Comparison of ENCODE assay signal across 25 cellular contexts in the genomic region with DNA sequence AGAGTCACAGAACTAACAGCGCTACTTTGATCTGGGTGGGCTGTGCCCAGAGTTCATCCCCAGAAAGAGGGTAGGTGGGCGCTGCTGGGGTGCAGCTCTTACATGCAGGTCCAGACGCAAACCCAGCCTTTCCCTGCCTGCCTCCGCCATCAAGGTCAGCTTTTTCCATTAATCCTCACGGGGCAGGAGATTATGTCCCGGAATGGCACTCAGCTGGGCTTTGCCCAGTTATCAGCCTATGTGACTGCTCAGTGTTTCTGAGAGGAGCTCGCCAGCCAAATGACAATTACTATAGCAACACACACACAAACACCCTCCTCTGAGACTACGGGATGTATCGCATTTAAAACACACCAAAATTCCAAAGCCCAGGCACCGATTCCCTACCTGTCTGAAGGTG. TPM values are rescaled to one million over a fixed set of nuclear protein-coding genes. Genes with fewer than 3 reads are reported as not detected.
DNase-seq lines count a peak whose midpoint lies in the region; ATAC-seq and TF ChIP-seq lines count a peak whose summit lies in the region.
"Had no signal": no experiment of that assay in that cellular context is flagged by ENCODE, and none has a peak within 500 bp of the region (broad histone marks: within the 10 kb centered on the region; RNA-seq: fewer than 3 reads in every experiment).

No MANE protein-coding gene starts in this region.

- H3K27ac ChIP-seq in WERI-Rb-1 = peak overlapping the region; percentile 28
- peak overlapping the region; percentile 64 to 94 (median 84) for H3K27ac ChIP-seq in heart left ventricle
- peak overlapping the region; percentile 97 for H3K27ac ChIP-seq in right cardiac atrium (ENCODE audit: low read length)
- no peak overlapping the region for H3K27ac ChIP-seq in upper lobe of left lung

- TF ChIP-seq CTCF in WERI-Rb-1 (IDR thresholded peaks at IDR 0.05; ENCODE audit: low read depth, low read length) (no peak), heart left ventricle (IDR thresholded peaks at IDR 0.05) (no peak), retinal pigment epithelial cell (conservative IDR thresholded peaks at IDR 0.05; ENCODE audit: low read depth, low read length) (no peak), upper lobe of left lung (IDR thresholded peaks at IDR 0.05) (no peak)

- H3K4me3 ChIP-seq in WERI-Rb-1 (ENCODE audit: low read depth, low read length) (no peak overlapping the region), heart left ventricle (no peak overlapping the region), right cardiac atrium (ENCODE audit: low read length) (no peak overlapping the region), retinal pigment epithelial cell (ENCODE audit: low read length) (no peak overlapping the region), upper lobe of left lung (no peak overlapping the region)
- H3K4me3 ChIP-seq: MG63 had no signal

- TF ChIP-seq EP300 in upper lobe of left lung (IDR thresholded peaks at IDR 0.05) = no peak

- no peak for TF ChIP-seq POLR2A in heart left ventricle (IDR thresholded peaks at IDR 0.05)
- no peak for TF ChIP-seq POLR2A in upper lobe of left lung (IDR thresholded peaks at IDR 0.05)

- ATAC-seq in heart left ventricle (peak; percentile 74 to 86 (median 81)), right cardiac atrium (peak; percentile 77 to 80), upper lobe of left lung (ENCODE audit: low FRiP score in 2 of 2) (no peak)
- no peak for ATAC-seq in activated CD4-positive, alpha-beta T cell treated with anti-CD3 and anti-CD28 coated beads for 36 hours
- ATAC-seq: PC-3 had no signal

- H3K27me3 ChIP-seq in WERI-Rb-1 (ENCODE audit: insufficient read depth, low read depth, severe bottlenecking) = no peaks in the 10 kb centered on the region
- H3K27me3 ChIP-seq in heart left ventricle = no peaks in the 10 kb centered on the region
- H3K27me3 ChIP-seq in right cardiac atrium (ENCODE audit: control insufficient read depth, insufficient read depth) = no peaks in the 10 kb centered on the region
- H3K27me3 ChIP-seq in upper lobe of left lung = no peaks in the 10 kb centered on the region
- H3K27me3 ChIP-seq: BE2C, MG63 had no signal

- POLR2A ChIA-PET in activated CD4-positive, alpha-beta T cell treated with anti-CD3 and anti-CD28 coated beads for 36 hours (lab: Charles Lee) = no interaction called here

- H3K27me3 Mint-ChIP-seq in activated CD4-positive, alpha-beta T cell treated with anti-CD3 and anti-CD28 coated beads for 36 hours = no peaks in the 10 kb centered on the region

- no peaks in the 10 kb centered on the region for H3K9me3 Mint-ChIP-seq in activated CD4-positive, alpha-beta T cell treated with anti-CD3 and anti-CD28 coated beads for 36 hours (ENCODE audit: low read depth)

- H3K4me3 Mint-ChIP-seq in activated CD4-positive, alpha-beta T cell treated with anti-CD3 and anti-CD28 coated beads for 36 hours = no peak overlapping the region

- H3K27ac Mint-ChIP-seq in activated CD4-positive, alpha-beta T cell treated with anti-CD3 and anti-CD28 coated beads for 36 hours = no peak overlapping the region

- DNase-seq in WERI-Rb-1 = no peak
- peak in 4 of 5 donors; percentile 62 to 79 (median 74) for DNase-seq in heart left ventricle
- peak in 1 of 3 donors; percentile 60 for DNase-seq in right cardiac atrium
- DNase-seq in retinal pigment epithelial cell (ENCODE audit: low read depth) = peak; percentile 53
- no peak for DNase-seq in activated CD4-positive, alpha-beta T cell treated with anti-CD3 and anti-CD28 coated beads for 36 hours
- no peak for DNase-seq in head of caudate nucleus
- no peak for DNase-seq in HUDEP-2 (lab: John Stamatoyannopoulos, UW; ENCODE audit: unreplicated experiment in 76 of 76)
- no peak for DNase-seq in upper lobe of left lung
- DNase-seq: 8988T, ACHN, BE2C, Calu3, DMS79 treated with DMSO at 0.1 percent for 48 hours, HCEC 1CT, IMR-90, KG1, MG63, NCI-H1105 treated with DMSO at 0.1 percent for 48 hours, NCI-H146, NCI-H1930, NCI-H446, NCI-H524 treated with DMSO at 0.1 percent for 48 hours, NCI-H774, PC-3 had no signal

- no peaks in the 10 kb centered on the region for H3K4me1 Mint-ChIP-seq in activated CD4-positive, alpha-beta T cell treated with anti-CD3 and anti-CD28 coated beads for 36 hours

- no peaks in the 10 kb centered on the region for H3K9me3 ChIP-seq in WERI-Rb-1 (ENCODE audit: severe bottlenecking)
- no peaks in the 10 kb centered on the region for H3K9me3 ChIP-seq in heart left ventricle
- H3K9me3 ChIP-seq in right cardiac atrium (ENCODE audit: control insufficient read depth, low read length) = no peaks in the 10 kb centered on the region
- no peaks in the 10 kb centered on the region for H3K9me3 ChIP-seq in upper lobe of left lung
- H3K9me3 ChIP-seq: BE2C, MG63 had no signal

- H3K36me3 Mint-ChIP-seq in activated CD4-positive, alpha-beta T cell treated with anti-CD3 and anti-CD28 coated beads for 36 hours (ENCODE audit: low read depth) = peaks cover 48% of the 10 kb centered on the region

- intact Hi-C loops in heart left ventricle (cut with DNase I) = no loop called here
- intact Hi-C loops in right cardiac atrium (cut with DNase I) = no loop called here
- intact Hi-C loops in activated CD4-positive, alpha-beta T cell treated with anti-CD3 and anti-CD28 coated beads for 36 hours (cut with DNase I, micrococcal nuclease) = no loop called here
- intact Hi-C loops in head of caudate nucleus (cut with DNase I) = no loop called here

- CTCF ChIA-PET in activated CD4-positive, alpha-beta T cell treated with anti-CD3 and anti-CD28 coated beads for 36 hours (lab: Charles Lee) = no interaction called here

- peaks cover 90% of the 10 kb centered on the region for H3K36me3 ChIP-seq in WERI-Rb-1
- H3K36me3 ChIP-seq in heart left ventricle = peaks cover 7 to 100% (median 94%) of the 10 kb centered on the region in 9 donors
- H3K36me3 ChIP-seq in upper lobe of left lung = peaks cover 40 to 100% (median 93%) of the 10 kb centered on the region in 4 donors

- 48 to 69% (median 60%) methylated on average over 10 of the region's 10 CpGs for WGBS in heart left ventricle, 4 donors
- 57% methylated on average over 10 of the region's 10 CpGs for WGBS in right cardiac atrium
- WGBS in upper lobe of left lung, 2 donors = 95 to 98% methylated on average over 10 of the region's 10 CpGs

- H3K4me1 ChIP-seq in heart left ventricle (peaks cover 0 to 76% (median 28%) of the 10 kb centered on the region in 12 donors), right cardiac atrium (ENCODE audit: control insufficient read depth, insufficient read depth, low read length) (peaks cover 7% of the 10 kb centered on the region), upper lobe of left lung (no peaks in the 10 kb centered on the region)
- H3K4me1 ChIP-seq: BE2C had no signal

RNA-seq across cellular contexts. Expression of a gene that starts 20.1 kb away (rescaled TPM):
- 10 to 100 TPM; 54.3 to 96.6 (median 75.8) TPM for total RNA-seq in heart left ventricle
- polyA plus RNA-seq in heart left ventricle = 10 to 100 TPM; 51.3 to 67.2 TPM
- 10 to 100 TPM; 69.9 to 84.4 (median 81.1) TPM for total RNA-seq in right cardiac atrium
- 56.1 TPM for polyA plus RNA-seq in right cardiac atrium
- 10 to 100 TPM; 76.9 to 78.4 TPM for total RNA-seq in activated CD4-positive, alpha-beta T cell treated with anti-CD3 and anti-CD28 coated beads for 36 hours
- 100 to 1,000 TPM in 1 of 6 donors, 10 to 100 TPM in 5; 67.8 to 110 (median 90.6) TPM for total RNA-seq in upper lobe of left lung

RNA-seq across cellular contexts. Expression of a gene that starts 20.3 kb away (rescaled TPM):
- total RNA-seq in heart left ventricle (10 to 100 TPM; 25.0 to 77.9 (median 32.7) TPM), right cardiac atrium (10 to 100 TPM; 24.4 to 30.4 (median 27.4) TPM), upper lobe of left lung (10 to 100 TPM; 35.7 to 49.2 (median 38.8) TPM)
- polyA plus RNA-seq in heart left ventricle (10 to 100 TPM; 20.3 to 34.2 TPM), right cardiac atrium (16.5 TPM)
- total RNA-seq in activated CD4-positive, alpha-beta T cell treated with anti-CD3 and anti-CD28 coated beads for 36 hours = 10 to 100 TPM; 19.3 to 23.0 TPM

RNA-seq across cellular contexts. Expression of a gene that starts 24.5 kb away (rescaled TPM):
- total RNA-seq in heart left ventricle (100 to 1,000 TPM in 4 of 9 donors, 10 to 100 TPM in 5; 58.4 to 167 (median 95.0) TPM), right cardiac atrium (10 to 100 TPM; 55.0 to 76.4 (median 65.3) TPM), upper lobe of left lung (10 to 100 TPM; 19.2 to 59.7 (median 33.1) TPM)
- polyA plus RNA-seq in heart left ventricle (100 to 1,000 TPM in 1 of 2 donors, 10 to 100 TPM in 1; 43.4 to 134 TPM), right cardiac atrium (86.3 TPM)
- 1 to 10 TPM; 3.7 to 7.3 TPM for total RNA-seq in activated CD4-positive, alpha-beta T cell treated with anti-CD3 and anti-CD28 coated beads for 36 hours

RNA-seq across cellular contexts. Expression of a gene that starts 31.8 kb away (rescaled TPM):
- total RNA-seq in heart left ventricle (not detected), right cardiac atrium (not detected), upper lobe of left lung (10 to 100 TPM in 5 of 6 donors, 1 to 10 TPM in 1; 5.2 to 71.0 (median 36.6) TPM)
- polyA plus RNA-seq in heart left ventricle (not detected), right cardiac atrium (not detected)
- not detected for total RNA-seq in activated CD4-positive, alpha-beta T cell treated with anti-CD3 and anti-CD28 coated beads for 36 hours
- total RNA-seq: H1, IMR-90, PC-3 had no signal
- polyA plus RNA-seq: H1, IMR-90 had no signal

RNA-seq across cellular contexts. Expression of a gene that starts 38.8 kb away (rescaled TPM):
- total RNA-seq in heart left ventricle (under 1 TPM in 1 of 9 donors, not detected in 8; 0.32 TPM), right cardiac atrium (under 1 TPM in 1 of 4 donors, not detected in 3; 0.64 TPM), upper lobe of left lung (not detected)
- polyA plus RNA-seq in heart left ventricle (not detected), right cardiac atrium (not detected)
- not detected for total RNA-seq in activated CD4-positive, alpha-beta T cell treated with anti-CD3 and anti-CD28 coated beads for 36 hours
- total RNA-seq: Calu3, H1, IMR-90, PC-3 had no signal
- polyA plus RNA-seq: IMR-90 had no signal

Comparison
In these comparisons a context has a peak if more than half of its experiments do, and no peak if none do; other contexts are left out.
1. DNase-seq: peak in heart left ventricle (4 of 5) and retinal pigment epithelial cell (single experiment); none in WERI-Rb-1 (single experiment), activated CD4-positive, alpha-beta T cell treated with anti-CD3 and anti-CD28 coated beads for 36 hours (single experiment), head of caudate nucleus (0 of 42), HUDEP-2 (0 of 76) and upper lobe of left lung (0 of 2).
2. H3K27ac ChIP-seq: peak in WERI-Rb-1 (single experiment), heart left ventricle (12 of 12) and right cardiac atrium (single experiment); none in upper lobe of left lung (0 of 4).
3. ATAC-seq: peak in heart left ventricle (4 of 4) and right cardiac atrium (2 of 2); none in activated CD4-positive, alpha-beta T cell treated with anti-CD3 and anti-CD28 coated beads for 36 hours (single experiment) and upper lobe of left lung (0 of 2).